11 cellular contexts compared by ENCODE assay signal in genomic region chr6:6730831-6731230, GRCh38.
A peak's percentile ranks its signal among the peaks of the same experiment; 100 is the strongest.
DNase-seq lines count a peak whose midpoint lies in the region; ATAC-seq, FAIRE-seq and TF ChIP-seq lines count a peak whose summit lies in the region.
"Had no signal": no experiment of that assay in that cellular context is flagged by ENCODE, and none has a peak within 500 bp of the region (broad histone marks: within the 10 kb centered on the region; RNA-seq: fewer than 3 reads in every experiment).

No MANE protein-coding gene starts in this region.

- 55 to 58% methylated on average over 2 of the region's 2 CpGs for WGBS in pancreas, 2 donors

- H3K4me1 ChIP-seq in endothelial cell of umbilical vein (ENCODE audit: control insufficient read depth, extremely low read depth, insufficient read depth, low read length) (no peaks in the 10 kb centered on the region), pancreas (no peaks in the 10 kb centered on the region)

- H3K27ac ChIP-seq in endothelial cell of umbilical vein (ENCODE audit: insufficient read depth, low read depth, low read length) = no peak overlapping the region
- no peak overlapping the region for H3K27ac ChIP-seq in pancreas

- H3K79me2 ChIP-seq in endothelial cell of umbilical vein (ENCODE audit: control insufficient read depth, insufficient read depth, low read length) = no peaks in the 10 kb centered on the region

- TF ChIP-seq POLR2A in endothelial cell of umbilical vein (IDR thresholded peaks at IDR 0.05; ENCODE audit: low read depth, low read length) = no peak

- no peaks in the 10 kb centered on the region for H4K20me1 ChIP-seq in endothelial cell of umbilical vein (replicated peaks; ENCODE audit: control insufficient read depth, extremely low read depth, insufficient read depth, low read length)

- no peak for FAIRE-seq in endothelial cell of umbilical vein (lab: Jason Lieb, UNC)
- no peak for FAIRE-seq in pancreas (lab: Jason Lieb, UNC)
- FAIRE-seq: urothelium cell line had no signal

- CTCF ChIA-PET in endothelial cell of umbilical vein (lab: Charles Lee) = interaction anchor here (0.7 to 1.3 kb wide), 3 partner anchors 10 to 28 kb away, joined by 3 read pairs; no protein-coding TSS in a partner anchor

- no peak overlapping the region for H3K9ac ChIP-seq in endothelial cell of umbilical vein (replicated peaks; ENCODE audit: extremely low read depth, insufficient read depth, low read length)

- H3K4me2 ChIP-seq in endothelial cell of umbilical vein (ENCODE audit: insufficient read depth, low read length) = no peak overlapping the region

- peaks cover 0 to 2% of the 10 kb centered on the region in 2 experiments for H3K27me3 ChIP-seq in endothelial cell of umbilical vein (ENCODE audit: control insufficient read depth in 2 of 2, insufficient read depth in 2 of 2, low read length in 2 of 2)
- no peaks in the 10 kb centered on the region for H3K27me3 ChIP-seq in pancreas

- DNase-seq in Daoy (ENCODE audit: low read depth) (peak; percentile 91), NCI-H2029 (lab: John Stamatoyannopoulos, UW) (peak; percentile 82), endothelial cell of umbilical vein (ENCODE audit: low read depth, low spot score) (peak; percentile 43), pancreas (peak in 1 of 6 donors; percentile 61), NCI-H2107 (lab: John Stamatoyannopoulos, UW) (no peak), GM19238 (ENCODE audit: insufficient read length, low spot score) (no peak)
- DNase-seq in effector CD8-positive, alpha-beta T cell (lab: John Stamatoyannopoulos, UW) = no peak
- DNase-seq: activated naive CD4-positive, alpha-beta T cell treated with anti-CD3 and anti-CD28 coated beads, Interleukin-2, amount 10 ng/mL, durations not matched to agents 7 days and 5 days; natural killer cell had no signal

- POLR2A ChIA-PET in endothelial cell of umbilical vein (lab: Charles Lee) = no interaction called here

- H2AFZ ChIP-seq in endothelial cell of umbilical vein (ENCODE audit: low read depth, low read length) = peak overlapping the region; percentile 22

- TF ChIP-seq CTCF in endothelial cell of umbilical vein (IDR thresholded peaks at IDR 0.05; ENCODE audit: extremely low read depth in 1 of 2, insufficient read depth in 1 of 2, low read depth in 1 of 2, low read length in 2 of 2) (no peak), pancreas (IDR thresholded peaks at IDR 0.05) (no peak)

- intact Hi-C loops in endothelial cell of umbilical vein (cut with micrococcal nuclease) (no loop called here), pancreas (cut with DNase I) (no loop called here)

- BruUV-seq in endothelial cell of umbilical vein (replicated peaks; lab: Mats Ljungman, UMichigan) = no TSS peak

- H3K9me3 ChIP-seq in endothelial cell of umbilical vein (replicated peaks; ENCODE audit: control insufficient read depth, insufficient read depth, low read length) = no peaks in the 10 kb centered on the region
- no peaks in the 10 kb centered on the region for H3K9me3 ChIP-seq in pancreas

- H3K36me3 ChIP-seq in endothelial cell of umbilical vein (ENCODE audit: control insufficient read depth in 2 of 2, extremely low read depth in 1 of 2, insufficient read depth in 2 of 2, low read length in 2 of 2) (no peaks in the 10 kb centered on the region), pancreas (no peaks in the 10 kb centered on the region)

- H3K4me3 ChIP-seq in endothelial cell of umbilical vein (replicated peaks in 1 of 3; ENCODE audit: insufficient read depth in 1 of 3, low read depth in 1 of 3, low read length in 3 of 3) (no peak overlapping the region), pancreas (no peak overlapping the region)

- ATAC-seq in pancreas (peak; percentile 58 to 76 (median 64)), GM21723 (IDR thresholded peaks at IDR 0.05; ENCODE audit: unreplicated experiment) (no peak)
- ATAC-seq: natural killer cell had no signal

- H3K9me1 ChIP-seq in endothelial cell of umbilical vein (replicated peaks; ENCODE audit: control insufficient read depth, extremely low read depth, insufficient read depth, low read length) = no peaks in the 10 kb centered on the region

- dilution Hi-C loops in endothelial cell of umbilical vein (cut with MboI; ENCODE audit: extremely low pct_ligation_motif_present, low sequenced_read_pairs) = no loop called here

TF ChIP-seq in endothelial cell of umbilical vein, 7 proteins besides CTCF, POLR2A, EP300 and RAD21:
- TF ChIP-seq MYC (IDR thresholded peaks at IDR 0.05; ENCODE audit: low read depth, low read length) (no peak), JUN (IDR thresholded peaks at IDR 0.05; ENCODE audit: borderline replicate concordance, insufficient read depth, insufficient read length, low read depth) (no peak)

Comparison
In these comparisons a context has a peak if more than half of its experiments do, and no peak if none do; other contexts are left out.
1. DNase-seq: peak in Daoy (single experiment), NCI-H2029 (single experiment) and endothelial cell of umbilical vein (single experiment); none in effector CD8-positive, alpha-beta T cell (single experiment), NCI-H2107 (single experiment) and GM19238 (single experiment).